24 cellular contexts compared by ENCODE assay signal in genomic region chr4:5368426-5368825, GRCh38.
DNase-seq lines count a peak whose midpoint lies in the region; ATAC-seq and TF ChIP-seq lines count a peak whose summit lies in the region.
"Had no signal": no experiment of that assay in that cellular context is flagged by ENCODE, and none has a peak within 500 bp of the region (broad histone marks: within the 10 kb centered on the region; RNA-seq: fewer than 3 reads in every experiment).

No MANE protein-coding gene starts in this region.

- no peaks in the 10 kb centered on the region for H3K36me3 ChIP-seq in osteoblast (ENCODE audit: insufficient read depth, low read length)
- H3K36me3 ChIP-seq: BLaER1 treated with 17β-estradiol and CSF1 and Interleukin-3, amounts not matched to agents 10 nM and 100 nM had no signal

- no peak overlapping the region for H2AFZ ChIP-seq in osteoblast (ENCODE audit: low read length)

- no peaks in the 10 kb centered on the region for H3K79me2 ChIP-seq in osteoblast (ENCODE audit: insufficient read depth, low read length)

- no peaks in the 10 kb centered on the region for H3K9me3 ChIP-seq in osteoblast (ENCODE audit: low read depth, low read length)
- H3K9me3 ChIP-seq: A549, Caco-2 had no signal

- no peak for ATAC-seq in HG03045 (IDR thresholded peaks at IDR 0.05; ENCODE audit: unreplicated experiment)
- ATAC-seq: A549; CD8-positive, alpha-beta T cell; GM12878 had no signal

- H3K4me3 ChIP-seq in osteoblast (ENCODE audit: insufficient read depth, low read length) (no peak overlapping the region), retinal pigment epithelial cell (ENCODE audit: low read length) (no peak overlapping the region)
- H3K4me3 ChIP-seq: A549; BLaER1 treated with 17β-estradiol and CSF1 and Interleukin-3, amounts not matched to agents 10 nM and 100 nM; GM12878 had no signal

- peaks cover 6% of the 10 kb centered on the region for H3K4me1 ChIP-seq in osteoblast (ENCODE audit: insufficient read depth, low read length)
- H3K4me1 ChIP-seq: BLaER1 treated with 17β-estradiol and CSF1 and Interleukin-3, amounts not matched to agents 10 nM and 100 nM; Caco-2 had no signal

- H3K27me3 ChIP-seq in osteoblast (ENCODE audit: insufficient read depth, low read length) = no peaks in the 10 kb centered on the region
- H3K27me3 ChIP-seq: BLaER1 treated with 17β-estradiol and CSF1 and Interleukin-3, amounts not matched to agents 10 nM and 100 nM had no signal

- TF ChIP-seq CTCF in osteoblast (IDR thresholded peaks at IDR 0.05; ENCODE audit: extremely low read depth, low read depth, low read length) = no peak
- TF ChIP-seq CTCF in retinal pigment epithelial cell (conservative IDR thresholded peaks at IDR 0.05; ENCODE audit: low read depth, low read length) = no peak

- no peak overlapping the region for H3K27ac ChIP-seq in osteoblast (ENCODE audit: low read depth, low read length)
- H3K27ac ChIP-seq: 22Rv1; BLaER1 treated with 17β-estradiol and CSF1 and Interleukin-3, amounts not matched to agents 10 nM and 100 nM; C4-2B had no signal

- no peak overlapping the region for H3K4me2 ChIP-seq in osteoblast (ENCODE audit: insufficient read depth, low read length)
- H3K4me2 ChIP-seq: A549; BLaER1 treated with 17β-estradiol and CSF1 and Interleukin-3, amounts not matched to agents 10 nM and 100 nM had no signal

- H4K20me1 ChIP-seq in osteoblast (ENCODE audit: insufficient read depth, low read length) = no peaks in the 10 kb centered on the region
- H4K20me1 ChIP-seq: BLaER1 treated with 17β-estradiol and CSF1 and Interleukin-3, amounts not matched to agents 10 nM and 100 nM had no signal

- DNase-seq in NCI-H2227 (lab: John Stamatoyannopoulos, UW; ENCODE audit: unreplicated experiment) (peak; percentile 6), NCI-H2227 treated with DMSO at 0.1 percent for 48 hours (lab: John Stamatoyannopoulos, UW) (no peak), islet precursor cell (peak; percentile 18), osteoblast (ENCODE audit: insufficient read length, low spot score, missing footprints) (peak; percentile 52), retinal pigment epithelial cell (ENCODE audit: low read depth) (peak; percentile 79), NCI-H510A (lab: John Stamatoyannopoulos, UW) (no peak), SK-N-DZ (ENCODE audit: low spot score) (no peak)
- DNase-seq: AML-193; Caco-2; Calu3; CD4-positive, alpha-beta T cell; CD8-positive, alpha-beta T cell; DMS153; DMS53; DMS79; DND-41; EL; GDM1 had no signal

Comparison
In these comparisons a context has a peak if more than half of its experiments do, and no peak if none do; other contexts are left out.
1. DNase-seq: peak in NCI-H2227 (single experiment), islet precursor cell (single experiment), osteoblast (single experiment) and retinal pigment epithelial cell (single experiment); none in NCI-H2227 treated with DMSO at 0.1 percent for 48 hours (single experiment), NCI-H510A (single experiment) and SK-N-DZ (single experiment).